In the genomic region with DNA sequence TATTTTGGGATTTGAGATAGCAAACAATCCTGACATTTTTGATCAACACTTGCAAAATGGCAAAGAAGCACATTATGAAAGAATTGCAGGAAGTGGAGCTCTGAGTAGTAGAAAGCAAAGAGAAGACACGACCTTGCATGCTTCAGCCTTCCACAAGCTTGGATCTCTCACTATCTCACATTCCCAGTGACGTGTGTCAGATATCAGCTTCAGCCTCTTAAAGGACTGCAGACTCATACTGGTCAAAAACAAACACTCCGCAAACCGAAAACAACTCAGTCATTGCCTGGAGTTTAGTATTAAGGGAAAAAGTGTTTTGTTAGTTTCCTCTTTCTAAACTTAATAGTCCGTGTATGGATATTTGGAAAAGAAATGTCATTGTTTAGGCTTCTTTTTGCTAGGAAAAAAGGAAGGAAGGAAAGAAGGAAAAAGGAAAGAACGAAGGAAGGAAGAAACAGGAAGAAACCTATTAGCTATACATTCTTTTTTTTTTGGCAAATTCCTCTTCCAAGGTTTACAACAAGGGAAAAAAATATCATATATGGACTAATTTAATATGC, we compare ENCODE assay signal across 13 cellular contexts. TPM values are rescaled to one million over a fixed set of nuclear protein-coding genes. Genes with fewer than 3 reads are reported as not detected.
DNase-seq lines count a peak whose midpoint lies in the region; ATAC-seq and TF ChIP-seq lines count a peak whose summit lies in the region.
"Had no signal": no experiment of that assay in that cellular context is flagged by ENCODE, and none has a peak within 500 bp of the region (broad histone marks: within the 10 kb centered on the region; RNA-seq: fewer than 3 reads in every experiment).

No MANE protein-coding gene starts in this region.

- no peak overlapping the region for H3K27ac ChIP-seq in breast epithelium
- H3K27ac ChIP-seq in mammary epithelial cell (ENCODE audit: insufficient read depth, low read depth, low read length), result no peak overlapping the region
- H3K27ac ChIP-seq in endodermal cell (ENCODE audit: low read depth, low read length), result no peak overlapping the region

- no peak overlapping the region for H2AFZ ChIP-seq in mammary epithelial cell (ENCODE audit: low read depth, low read length)

- in situ Hi-C loops in mammary epithelial cell (cut with MboI; ENCODE audit: low sequenced_read_pairs in 2 of 2), result no loop called here

- no peaks in the 10 kb centered on the region for H4K20me1 ChIP-seq in mammary epithelial cell (ENCODE audit: insufficient read depth, low read length)

- H3K4me1 ChIP-seq in breast epithelium (no peaks in the 10 kb centered on the region), mammary epithelial cell (ENCODE audit: insufficient read depth, low read length) (peaks cover 8% of the 10 kb centered on the region), endodermal cell (ENCODE audit: control insufficient read depth, insufficient read depth, low read length) (peaks cover 10% of the 10 kb centered on the region)
- H3K4me1 ChIP-seq: HAP-1 had no signal

- H3K9me3 ChIP-seq in breast epithelium, result no peaks in the 10 kb centered on the region
- H3K9me3 ChIP-seq in mammary epithelial cell (replicated peaks; ENCODE audit: insufficient read depth, low read length), result no peaks in the 10 kb centered on the region
- H3K9me3 ChIP-seq in endodermal cell (ENCODE audit: control insufficient read depth, low read length), result no peaks in the 10 kb centered on the region
- H3K9me3 ChIP-seq: HAP-1 had no signal

- 77% methylated on average over 6 of the region's 6 CpGs for WGBS in mammary epithelial cell (ENCODE audit: low coverage, missing lambda C conversion rate)
- 54 to 68% methylated on average over 3 to 6 of the region's 6 CpGs for WGBS in endodermal cell (ENCODE audit: insufficient coverage in 1 of 2, insufficient read length in 1 of 2), 2 experiments

- CTCF ChIA-PET in mammary epithelial cell (lab: Charles Lee; ENCODE audit: low non-redundant PET), result interaction anchor here (0.6 to 0.9 kb wide), 2 partner anchors 79 to 545 kb away, joined by 3 to 6 read pairs; no protein-coding TSS in a partner anchor

- H3K36me3 ChIP-seq in breast epithelium, result no peaks in the 10 kb centered on the region
- H3K36me3 ChIP-seq in mammary epithelial cell (ENCODE audit: insufficient read depth, low read length), result no peaks in the 10 kb centered on the region
- no peaks in the 10 kb centered on the region for H3K36me3 ChIP-seq in endodermal cell (ENCODE audit: control insufficient read depth, insufficient read depth, low read length)
- H3K36me3 ChIP-seq: HAP-1 had no signal

- H3K9me3 Mint-ChIP-seq in endodermal cell, result no peaks in the 10 kb centered on the region
- H3K9me3 Mint-ChIP-seq: activated naive CD4-positive, alpha-beta T cell treated with anti-CD3 and anti-CD28 coated beads for 36 hours had no signal

- no peak overlapping the region for H3K4me3 Mint-ChIP-seq in endodermal cell
- H3K4me3 Mint-ChIP-seq: activated naive CD4-positive, alpha-beta T cell treated with anti-CD3 and anti-CD28 coated beads for 36 hours; B cell had no signal

- peak overlapping the region; percentile 94 for H3K27ac Mint-ChIP-seq in endodermal cell
- H3K27ac Mint-ChIP-seq: activated naive CD4-positive, alpha-beta T cell treated with anti-CD3 and anti-CD28 coated beads for 36 hours; B cell had no signal

- dilution Hi-C loops in mammary epithelial cell (cut with HindIII; ENCODE audit: low sequenced_read_pairs), result no loop called here

- BruUV-seq in mammary epithelial cell (replicated peaks; lab: Mats Ljungman, UMichigan), result no TSS peak

- ATAC-seq in GM19023 (IDR thresholded peaks at IDR 0.05; ENCODE audit: unreplicated experiment) (no peak), HG03175 (IDR thresholded peaks at IDR 0.05; ENCODE audit: unreplicated experiment) (no peak), HG02798 (IDR thresholded peaks at IDR 0.05; ENCODE audit: poor library complexity, unreplicated experiment) (no peak)

- no peak overlapping the region for H3K4me2 ChIP-seq in mammary epithelial cell (ENCODE audit: insufficient read depth, low read depth, low read length)

- no peak for TF ChIP-seq POLR2A in breast epithelium (IDR thresholded peaks at IDR 0.05)

- no peaks in the 10 kb centered on the region for H3K27me3 Mint-ChIP-seq in endodermal cell (ENCODE audit: insufficient read depth)

- H3K9ac ChIP-seq in mammary epithelial cell (ENCODE audit: insufficient read depth, low read length) (no peak overlapping the region), endodermal cell (ENCODE audit: extremely low read depth, low read length, poor library complexity, severe bottlenecking) (peak overlapping the region; percentile 47)

- TF ChIP-seq CTCF in breast epithelium (IDR thresholded peaks at IDR 0.05), result no peak
- no peak for TF ChIP-seq CTCF in mammary epithelial cell (conservative IDR thresholded peaks at IDR 0.05 in 1 of 2, IDR thresholded peaks at IDR 0.05 in 1 of 2; ENCODE audit: extremely low read depth in 1 of 2, insufficient read depth in 1 of 2, low read depth in 1 of 2, low read length in 2 of 2)
- no peak for TF ChIP-seq CTCF in endodermal cell (conservative IDR thresholded peaks at IDR 0.05)

- H3K4me1 Mint-ChIP-seq in endodermal cell, result peaks cover 32% of the 10 kb centered on the region

- intact Hi-C loops in breast epithelium (cut with DNase I; ENCODE audit: low total_unique reads) (no loop called here), mammary epithelial cell (cut with micrococcal nuclease) (no loop called here)

- no peaks in the 10 kb centered on the region for H3K27me3 ChIP-seq in breast epithelium
- H3K27me3 ChIP-seq in mammary epithelial cell (ENCODE audit: insufficient read depth, low read length), result no peaks in the 10 kb centered on the region
- no peaks in the 10 kb centered on the region for H3K27me3 ChIP-seq in endodermal cell (ENCODE audit: control insufficient read depth, insufficient read depth, low read length, poor library complexity, severe bottlenecking)

- no peak for DNase-seq in breast epithelium (ENCODE audit: low spot score in 2 of 2)
- DNase-seq in mammary epithelial cell, result no peak
- DNase-seq in endodermal cell, result peak; percentile 63
- peak; percentile 9 for DNase-seq in medulla oblongata (ENCODE audit: extremely low spot score)
- DNase-seq in activated CD8-positive, alpha-beta memory T cell treated with anti-CD3 and anti-CD28 coated beads for 24 hours, result no peak
- DNase-seq: activated naive CD4-positive, alpha-beta T cell treated with anti-CD3 and anti-CD28 coated beads for 36 hours; NCI-H526 treated with DMSO at 0.1 percent for 48 hours; stimulated activated CD4-positive, alpha-beta T cell treated with anti-CD3 and anti-CD28 coated beads, Interleukin-1b, Interleukin-23, amount 100 ng/mL, for 48 hours had no signal

- H3K4me3 ChIP-seq in breast epithelium (peak overlapping the region; percentile 13 to 25 (median 25)), mammary epithelial cell (replicated peaks in 1 of 3; ENCODE audit: insufficient read depth in 1 of 3, low read depth in 2 of 3, low read length in 3 of 3) (no peak overlapping the region), endodermal cell (ENCODE audit: low read length) (peak overlapping the region; percentile 7)
- H3K4me3 ChIP-seq: HAP-1 had no signal

- H3K79me2 ChIP-seq in mammary epithelial cell (ENCODE audit: insufficient read depth, low read length), result no peaks in the 10 kb centered on the region

- H3K36me3 Mint-ChIP-seq in endodermal cell (ENCODE audit: low read depth), result no peaks in the 10 kb centered on the region

RNA-seq across cellular contexts. Expression of a gene that starts 32.6 kb away (rescaled TPM):
- total RNA-seq in breast epithelium, result 100 to 1,000 TPM in 2 of 3 donors, 10 to 100 TPM in 1; 42.2 to 183 (median 162) TPM
- total RNA-seq in mammary epithelial cell, result 1 to 10 TPM in 1 of 2 donors, not detected in 1; 3.2 TPM
- polyA plus RNA-seq in mammary epithelial cell, result not detected
- not detected for polyA minus RNA-seq in mammary epithelial cell
- 10 to 100 TPM; 74.1 to 96.8 TPM for total RNA-seq in endodermal cell
- 12.3 TPM for polyA plus RNA-seq in endodermal cell (2013, experiment 1 of 2)
- polyA plus RNA-seq in endodermal cell (2013, experiment 2 of 2), result 14.1 TPM

RNA-seq across cellular contexts. Expression of a gene that starts 48.1 kb away (rescaled TPM):
- 10 to 100 TPM; 48.0 to 65.6 (median 54.7) TPM for total RNA-seq in breast epithelium
- total RNA-seq in mammary epithelial cell, result 10 to 100 TPM; 24.2 to 43.3 TPM
- polyA plus RNA-seq in mammary epithelial cell, result 19.1 TPM
- polyA minus RNA-seq in mammary epithelial cell, result 26.2 TPM
- 10 to 100 TPM; 43.3 to 56.2 TPM for total RNA-seq in endodermal cell
- 44.2 TPM for polyA plus RNA-seq in endodermal cell (2013, experiment 1 of 2)
- 41.2 TPM for polyA plus RNA-seq in endodermal cell (2013, experiment 2 of 2)

Comparison
In these comparisons a context has a peak if more than half of its experiments do, and no peak if none do; other contexts are left out.
1. H3K4me3 ChIP-seq: peak in breast epithelium (3 of 3) and endodermal cell (single experiment); none in mammary epithelial cell (0 of 3).
2. RNA of a gene that starts 32.6 kb away (total RNA-seq): 42.2 to 183 TPM in breast epithelium and 74.1 to 96.8 TPM in endodermal cell; 3.2 TPM in mammary epithelial cell; every median in the first group is over 10 times any median in the second.
3. DNase-seq: peak in endodermal cell (single experiment) and medulla oblongata (single experiment); none in breast epithelium (0 of 2), mammary epithelial cell (single experiment) and activated CD8-positive, alpha-beta memory T cell treated with anti-CD3 and anti-CD28 coated beads for 24 hours (single experiment).